In genomic region chr3:58184309-58184981, GRCh38 we compare ENCODE assay signal across 1 cellular context.
TF ChIP-seq lines count a peak whose summit lies in the region.

No MANE protein-coding gene starts in this region.

TF ChIP-seq in HepG2, 621 proteins besides CTCF, POLR2A, EP300 and RAD21:
- TF ChIP-seq RBAK (CRISPR knock-in tag; IDR thresholded peaks at IDR 0.05), result peak; percentile 66; the same call in 1 of the 2 replicates
- TF ChIP-seq ZNF687 (CRISPR knock-in tag; IDR thresholded peaks at IDR 0.05), result 0 out of 2 replicates have a peak, but pooled peaks have one; percentile 20
- TF ChIP-seq FOXK1 (CRISPR knock-in tag; IDR thresholded peaks at IDR 0.05; ENCODE audit: borderline replicate concordance, low read depth), result no peak
- TF ChIP-seq PHB2 (IDR thresholded peaks at IDR 0.05; ENCODE audit: partially characterized antibody), result no peak
- peak; percentile 97 for TF ChIP-seq ZNF12 (CRISPR knock-in tag; IDR thresholded peaks at IDR 0.05)
